Comparison of ENCODE assay signal across 8 cellular contexts in genomic region chr3:12868039-12869024, GRCh38. TPM values are rescaled to one million over a fixed set of nuclear protein-coding genes. Genes with fewer than 3 reads are reported as not detected.
DNase-seq lines count a peak whose midpoint lies in the region; ATAC-seq, FAIRE-seq and TF ChIP-seq lines count a peak whose summit lies in the region.

No MANE protein-coding gene starts in this region.

- no peaks in the 10 kb centered on the region for H3K4me1 ChIP-seq in keratinocyte (ENCODE audit: control insufficient read depth, extremely low read depth, insufficient read depth, low read length)

- H4K20me1 ChIP-seq in keratinocyte (ENCODE audit: control insufficient read depth, extremely low read depth, insufficient read depth, low read length), result no peaks in the 10 kb centered on the region

- CTCF ChIA-PET in activated B cell treated with CpG ODN at 0.5 μM for 24 hours (lab: Charles Lee), result interaction anchor here (0.7 to 3.8 kb wide), 9 partner anchors 11 to 780 kb away, joined by 3 to 50 read pairs (median 4); no protein-coding TSS in a partner anchor

- no peaks in the 10 kb centered on the region for H3K36me3 Mint-ChIP-seq in activated B cell treated with CpG ODN at 0.5 μM for 24 hours (ENCODE audit: low read depth)

- no peak overlapping the region for H3K27ac ChIP-seq in keratinocyte (ENCODE audit: control insufficient read depth, insufficient read depth, low read length)

- peak overlapping the region; percentile 25 for H3K27ac Mint-ChIP-seq in activated B cell treated with CpG ODN at 0.5 μM for 24 hours

- peaks cover 5% of the 10 kb centered on the region for H3K9me3 Mint-ChIP-seq in activated B cell treated with CpG ODN at 0.5 μM for 24 hours

- peaks cover 25% of the 10 kb centered on the region for H3K4me1 Mint-ChIP-seq in activated B cell treated with CpG ODN at 0.5 μM for 24 hours

- no peaks in the 10 kb centered on the region for H3K36me3 ChIP-seq in keratinocyte (ENCODE audit: control insufficient read depth in 2 of 2, extremely low read depth in 1 of 2, insufficient read depth in 2 of 2, low read length in 2 of 2)

- no peaks in the 10 kb centered on the region for H3K79me2 ChIP-seq in keratinocyte (ENCODE audit: control insufficient read depth, insufficient read depth, low read length)

- no peak overlapping the region for H3K4me2 ChIP-seq in keratinocyte (ENCODE audit: control insufficient read depth, extremely low read depth, insufficient read depth, low read depth, low read length)

- no peak overlapping the region for H2AFZ ChIP-seq in keratinocyte (ENCODE audit: control insufficient read depth, low read length)

- TF ChIP-seq CTCF in activated B cell treated with CpG ODN at 0.5 μM for 24 hours (IDR thresholded peaks at IDR 0.05) (peak; percentile 67), keratinocyte (optimal IDR thresholded peaks at IDR 0.05 in 1 of 3, IDR thresholded peaks at IDR 0.05 in 1 of 3, conservative IDR thresholded peaks at IDR 0.05 in 1 of 3; ENCODE audit: extremely low read depth in 1 of 3, insufficient read depth in 2 of 3, low read length in 3 of 3) (peak; percentile 82 to 91 (median 82))

- ATAC-seq in GM18502 (IDR thresholded peaks at IDR 0.05; ENCODE audit: poor library complexity, unreplicated experiment) (peak; percentile 76), HG03095 (IDR thresholded peaks at IDR 0.05; ENCODE audit: unreplicated experiment) (peak; percentile 45), activated B cell treated with CpG ODN at 0.5 μM for 24 hours (ENCODE audit: low read depth) (peak; percentile 81)

- H3K27me3 Mint-ChIP-seq in activated B cell treated with CpG ODN at 0.5 μM for 24 hours, result peaks cover 3% of the 10 kb centered on the region

- intact Hi-C loops in activated B cell treated with CpG ODN at 0.5 μM for 24 hours (cut with micrococcal nuclease), result loop anchor here (1.0 to 5.0 kb wide), 4 partner anchors 10 to 780 kb away; no protein-coding TSS in a partner anchor

- H3K4me3 Mint-ChIP-seq in activated B cell treated with CpG ODN at 0.5 μM for 24 hours, result peak overlapping the region; percentile 79

- peak; percentile 74 for FAIRE-seq in keratinocyte (lab: Jason Lieb, UNC)

- H3K9ac ChIP-seq in keratinocyte (ENCODE audit: control insufficient read depth, extremely low read depth, insufficient read depth, low read length), result no peak overlapping the region

- dilution Hi-C loops in keratinocyte (cut with MboI; ENCODE audit: extremely low pct_ligation_motif_present, low sequenced_read_pairs), result no loop called here

- POLR2A ChIA-PET in activated B cell treated with CpG ODN at 0.5 μM for 24 hours (lab: Charles Lee), result interaction anchor here (0.6 to 1.2 kb wide), 4 partner anchors 16 to 584 kb away, joined by 3 to 4 read pairs (median 3); no protein-coding TSS in a partner anchor

- H3K27me3 ChIP-seq in keratinocyte (ENCODE audit: control insufficient read depth, extremely low read depth, insufficient read depth, low read length), result peaks cover 32% of the 10 kb centered on the region

- DNase-seq in A172 (ENCODE audit: low spot score) (peak; percentile 85), NCI-H2227 treated with DMSO at 0.1 percent for 48 hours (lab: John Stamatoyannopoulos, UW) (peak; percentile 69), activated B cell treated with CpG ODN at 0.5 μM for 24 hours (peak; percentile 59), cerebellar nuclear complex (lab: John Stamatoyannopoulos, UW) (peak; percentile 25 to 83), keratinocyte (ENCODE audit: low read depth, low spot score) (peak; percentile 44)
- DNase-seq in stimulated activated CD4-positive, alpha-beta T cell treated with anti-CD3 and anti-CD28 coated beads, Interleukin-15, amount 100 ng/mL, for 24 hours, result peak; percentile 79

- no peaks in the 10 kb centered on the region for H3K9me1 ChIP-seq in keratinocyte (ENCODE audit: control insufficient read depth, extremely low read depth, insufficient read depth, low read length)

- H3K9me3 ChIP-seq in keratinocyte (ENCODE audit: control insufficient read depth, low read depth, low read length), result peaks cover 8% of the 10 kb centered on the region

- H3K4me3 ChIP-seq in keratinocyte (ENCODE audit: control insufficient read depth in 2 of 3, extremely low read depth in 1 of 3, insufficient read depth in 2 of 3, low read depth in 1 of 3, low read length in 3 of 3), result no peak overlapping the region

RNA-seq across cellular contexts. Expression of gene RPL32, which starts 27.0 kb away (rescaled TPM):
- 936 and 1,240 TPM in 2 replicates for total RNA-seq in A172 (2014; rRNA removed; shearing (Covaris generic))
- 2,996 and 3,448 TPM in 2 replicates for total RNA-seq in activated B cell treated with CpG ODN at 0.5 μM for 24 hours
- 2,329 to 2,828 TPM (median 2,534 TPM) in 3 replicates for polyA plus RNA-seq in keratinocyte
- polyA plus RNA-seq in keratinocyte (2011; ENCODE audit: low read depth), result 788 TPM
- 2,654 and 3,289 TPM in 2 replicates for polyA plus RNA-seq in keratinocyte (2011; cell fraction: cytosol; rRNA removed)
- 610 and 619 TPM in 2 replicates for polyA plus RNA-seq in keratinocyte (2011; cell fraction: nucleus; rRNA removed)
- polyA plus RNA-seq in keratinocyte (2012; ENCODE audit: low replicate concordance), result 3,073 and 3,884 TPM in 2 replicates
- polyA minus RNA-seq in keratinocyte, result 467 to 1,579 TPM (median 1,500 TPM) in 3 replicates
- polyA minus RNA-seq in keratinocyte (2011; cell fraction: cytosol; rRNA and poly(A)+ RNA removed), result 1,168 TPM
- polyA minus RNA-seq in keratinocyte (2011; cell fraction: nucleus; rRNA and poly(A)+ RNA removed), result 162 and 245 TPM in 2 replicates
